ENCODE assay signal across 13 cellular contexts in the genomic region with DNA sequence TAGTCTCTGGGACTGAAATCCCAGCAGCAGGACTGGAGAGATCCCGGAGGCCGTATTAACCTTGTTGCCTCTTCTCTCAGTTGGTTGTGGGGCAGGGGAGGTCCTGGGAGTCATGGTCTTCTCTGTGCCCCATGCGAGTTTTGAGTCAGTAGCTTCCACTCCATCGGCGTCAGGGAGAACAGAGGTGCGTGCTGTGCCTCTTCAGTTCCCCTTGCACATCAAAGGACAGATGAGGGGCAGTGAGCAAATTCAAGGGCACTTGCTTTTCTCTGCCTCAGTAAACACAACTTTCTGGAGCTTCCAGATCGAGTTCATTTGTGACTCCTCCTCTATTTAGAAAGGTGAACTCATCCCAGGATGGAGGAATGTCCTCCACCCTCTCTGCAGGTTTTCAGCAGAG.
"Had no signal": no experiment of that assay in that cellular context is flagged by ENCODE, and none has a peak within 500 bp of the region (broad histone marks: within the 10 kb centered on the region; RNA-seq: fewer than 3 reads in every experiment).

No MANE protein-coding gene starts in this region.

- H3K36me3 ChIP-seq: colonic mucosa, lower lobe of right lung, ovary, upper lobe of right lung had no signal

- H3K4me3 ChIP-seq: colonic mucosa, lower lobe of right lung, ovary, upper lobe of right lung had no signal

- ATAC-seq: effector memory CD8-positive, alpha-beta T cell; lower lobe of right lung; natural killer cell; SK-N-SH treated with all-trans-retinoic acid at 6 μM for 48 hours; upper lobe of right lung had no signal

- H3K27me3 ChIP-seq: colonic mucosa, ovary, upper lobe of right lung had no signal

- H3K27ac ChIP-seq: colonic mucosa, ovary, upper lobe of right lung had no signal

- H3K9me3 ChIP-seq: colonic mucosa, lower lobe of right lung, ovary, upper lobe of right lung had no signal

- H3K4me1 ChIP-seq: colonic mucosa had no signal

- DNase-seq: activated B cell treated with CpG ODN at 0.5 μM for 24 hours; activated CD4-positive, alpha-beta T cell treated with anti-CD3 and anti-CD28 coated beads, Interleukin-2, amount 50 U/mL, for 1 hour; activated naive CD8-positive, alpha-beta T cell treated with anti-CD3 and anti-CD28 coated beads for 36 hours; colonic mucosa; effector memory CD8-positive, alpha-beta T cell; hypothalamus; kidney glomerular epithelial cell; lower lobe of right lung; natural killer cell; ovary; Right ventricle myocardium superior; upper lobe of right lung had no signal
